ENCODE assay signal across 25 cellular contexts in the genomic region with DNA sequence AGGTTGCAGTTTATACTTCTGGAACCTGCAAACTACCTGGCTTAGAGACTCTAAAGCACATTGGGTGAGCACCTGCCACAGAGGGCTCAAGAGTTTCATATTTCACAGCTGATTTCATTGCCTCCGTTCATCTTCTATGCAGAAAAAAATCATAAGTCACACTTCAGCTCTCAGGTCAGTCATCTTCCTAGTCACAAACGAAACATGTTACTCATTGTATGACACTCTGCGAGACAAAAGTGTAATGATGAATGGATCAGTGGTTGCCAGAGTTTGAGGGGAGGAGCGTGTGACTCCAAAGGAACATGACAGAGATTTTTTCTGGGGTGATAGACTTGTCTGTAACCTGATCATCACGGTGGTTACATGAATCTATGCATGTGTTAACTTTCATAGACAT.
DNase-seq lines count a peak whose midpoint lies in the region; FAIRE-seq and TF ChIP-seq lines count a peak whose summit lies in the region.
"Had no signal": no experiment of that assay in that cellular context is flagged by ENCODE, and none has a peak within 500 bp of the region (broad histone marks: within the 10 kb centered on the region; RNA-seq: fewer than 3 reads in every experiment).

No MANE protein-coding gene starts in this region.

- H3K9me3 Mint-ChIP-seq in MCF 10A (ENCODE audit: unreplicated experiment), result no peaks in the 10 kb centered on the region
- peaks cover 0 to 3% (median 0%) of the 10 kb centered on the region in 5 donors for H3K9me3 Mint-ChIP-seq in CD8-positive, alpha-beta memory T cell
- H3K9me3 Mint-ChIP-seq: activated T-cell treated with anti-CD3 and anti-CD28 coated beads, Interleukin-2, amount 50 U/mL, for 24 hours had no signal

- no peak overlapping the region for H3K9ac ChIP-seq in mammary epithelial cell (ENCODE audit: insufficient read depth, low read length)
- H3K9ac ChIP-seq: BLaER1 treated with 17β-estradiol and CSF1 and Interleukin-3, amounts not matched to agents 10 nM and 100 nM had no signal

- H3K4me1 ChIP-seq in breast epithelium (no peaks in the 10 kb centered on the region), mammary epithelial cell (ENCODE audit: insufficient read depth, low read length) (peaks cover 18% of the 10 kb centered on the region), small intestine (ENCODE audit: control insufficient read depth in 2 of 2, insufficient read depth in 1 of 2, low read depth in 1 of 2, low read length in 1 of 2) (no peaks in the 10 kb centered on the region)
- no peaks in the 10 kb centered on the region for H3K4me1 ChIP-seq in CD8-positive, alpha-beta memory T cell (ENCODE audit: insufficient read depth, low read length)
- H3K4me1 ChIP-seq: BLaER1 treated with 17β-estradiol and CSF1 and Interleukin-3, amounts not matched to agents 10 nM and 100 nM; pancreas; right lobe of liver; testis had no signal

- no peak overlapping the region for H3K4me3 ChIP-seq in breast epithelium
- peak overlapping the region in 2 of 3 experiments; percentile 18 to 42 for H3K4me3 ChIP-seq in mammary epithelial cell (replicated peaks in 1 of 3; ENCODE audit: insufficient read depth in 1 of 3, low read depth in 2 of 3, low read length in 3 of 3)
- no peak overlapping the region for H3K4me3 ChIP-seq in CD8-positive, alpha-beta memory T cell (ENCODE audit: low read length)
- no peak overlapping the region for H3K4me3 ChIP-seq in small intestine (ENCODE audit: low read depth in 1 of 2, low read length in 2 of 2)
- H3K4me3 ChIP-seq: BLaER1 treated with 17β-estradiol and CSF1 and Interleukin-3, amounts not matched to agents 10 nM and 100 nM; pancreas; right lobe of liver; testis had no signal

- H3K4me1 Mint-ChIP-seq in MCF 10A (ENCODE audit: insufficient read depth, unreplicated experiment), result peaks cover 6% of the 10 kb centered on the region
- H3K4me1 Mint-ChIP-seq in CD8-positive, alpha-beta memory T cell, result no peaks in the 10 kb centered on the region
- H3K4me1 Mint-ChIP-seq: natural killer cell had no signal

- dilution Hi-C loops in mammary epithelial cell (cut with HindIII; ENCODE audit: low sequenced_read_pairs), result no loop called here

- TF ChIP-seq CTCF in MCF 10A (IDR thresholded peaks at IDR 0.05; ENCODE audit: unreplicated experiment) (no peak), breast epithelium (IDR thresholded peaks at IDR 0.05) (no peak), mammary epithelial cell (conservative IDR thresholded peaks at IDR 0.05 in 1 of 2, IDR thresholded peaks at IDR 0.05 in 1 of 2; ENCODE audit: extremely low read depth in 1 of 2, insufficient read depth in 1 of 2, low read depth in 1 of 2, low read length in 2 of 2) (no peak)

- in situ Hi-C loops in mammary epithelial cell (cut with MboI; ENCODE audit: low sequenced_read_pairs in 2 of 2), result no loop called here

- H3K27me3 Mint-ChIP-seq in MCF 10A (ENCODE audit: insufficient read depth, unreplicated experiment), result no peaks in the 10 kb centered on the region
- no peaks in the 10 kb centered on the region for H3K27me3 Mint-ChIP-seq in CD8-positive, alpha-beta memory T cell
- H3K27me3 Mint-ChIP-seq: activated T-cell treated with anti-CD3 and anti-CD28 coated beads, Interleukin-2, amount 50 U/mL, for 24 hours had no signal

- H3K27me3 ChIP-seq in breast epithelium (no peaks in the 10 kb centered on the region), mammary epithelial cell (ENCODE audit: insufficient read depth, low read length) (no peaks in the 10 kb centered on the region), small intestine (ENCODE audit: control insufficient read depth in 2 of 2, insufficient read depth in 2 of 2, low read length in 2 of 2) (no peaks in the 10 kb centered on the region)
- no peaks in the 10 kb centered on the region for H3K27me3 ChIP-seq in CD8-positive, alpha-beta memory T cell (ENCODE audit: insufficient read depth, low read length, poor library complexity, severe bottlenecking)
- H3K27me3 ChIP-seq: BLaER1 treated with 17β-estradiol and CSF1 and Interleukin-3, amounts not matched to agents 10 nM and 100 nM; dorsolateral prefrontal cortex; pancreas; right lobe of liver; testis had no signal

- peak overlapping the region; percentile 74 for H3K4me2 ChIP-seq in mammary epithelial cell (ENCODE audit: insufficient read depth, low read depth, low read length)
- H3K4me2 ChIP-seq: BLaER1 treated with 17β-estradiol and CSF1 and Interleukin-3, amounts not matched to agents 10 nM and 100 nM had no signal

- POLR2A ChIA-PET in MCF 10A (lab: Yijun Ruan, JAX), result interaction anchor here (1.1 to 1.9 kb wide), 3 partner anchors 15 to 27 kb away, joined by 3 to 6 read pairs (median 5); no protein-coding TSS in a partner anchor
- POLR2A ChIA-PET in CD8-positive, alpha-beta memory T cell (lab: Charles Lee), result no interaction called here

- no peaks in the 10 kb centered on the region for H4K20me1 ChIP-seq in mammary epithelial cell (ENCODE audit: insufficient read depth, low read length)
- H4K20me1 ChIP-seq: BLaER1 treated with 17β-estradiol and CSF1 and Interleukin-3, amounts not matched to agents 10 nM and 100 nM had no signal

- H3K36me3 ChIP-seq in breast epithelium (no peaks in the 10 kb centered on the region), mammary epithelial cell (ENCODE audit: insufficient read depth, low read length) (no peaks in the 10 kb centered on the region), small intestine (ENCODE audit: control insufficient read depth in 2 of 2, insufficient read depth in 2 of 2, low read length in 2 of 2) (no peaks in the 10 kb centered on the region)
- no peaks in the 10 kb centered on the region for H3K36me3 ChIP-seq in CD8-positive, alpha-beta memory T cell (ENCODE audit: insufficient read depth, low read length)
- H3K36me3 ChIP-seq: BLaER1 treated with 17β-estradiol and CSF1 and Interleukin-3, amounts not matched to agents 10 nM and 100 nM; pancreas; right lobe of liver had no signal

- peak overlapping the region; percentile 66 for H2AFZ ChIP-seq in mammary epithelial cell (ENCODE audit: low read depth, low read length)

- H3K79me2 ChIP-seq in mammary epithelial cell (ENCODE audit: insufficient read depth, low read length), result no peaks in the 10 kb centered on the region

- intact Hi-C loops in MCF 10A (cut with micrococcal nuclease), result no loop called here
- intact Hi-C loops in breast epithelium (cut with DNase I; ENCODE audit: low total_unique reads), result no loop called here
- intact Hi-C loops in mammary epithelial cell (cut with micrococcal nuclease), result loop anchor here (1.0 kb wide), 1 partner anchor 86 kb away; no protein-coding TSS in a partner anchor

- H3K27ac ChIP-seq in breast epithelium, result no peak overlapping the region
- H3K27ac ChIP-seq in mammary epithelial cell (ENCODE audit: insufficient read depth, low read depth, low read length), result peak overlapping the region; percentile 88
- H3K27ac ChIP-seq in CD8-positive, alpha-beta memory T cell (ENCODE audit: low read depth, low read length), result no peak overlapping the region
- no peak overlapping the region for H3K27ac ChIP-seq in small intestine (ENCODE audit: low read depth in 1 of 2, low read length in 1 of 2)
- H3K27ac ChIP-seq: BLaER1 treated with 17β-estradiol and CSF1 and Interleukin-3, amounts not matched to agents 10 nM and 100 nM; pancreas; right lobe of liver; RWPE1; testis had no signal

- H3K27ac Mint-ChIP-seq in MCF 10A (ENCODE audit: low read depth, unreplicated experiment), result no peak overlapping the region
- H3K27ac Mint-ChIP-seq in CD8-positive, alpha-beta memory T cell, result no peak overlapping the region
- H3K27ac Mint-ChIP-seq: activated CD8-positive, alpha-beta T cell treated with anti-CD3 and anti-CD28 coated beads, Interleukin-2, amount 10 ng/mL, durations not matched to agents 7 days and 5 days; activated T-cell treated with anti-CD3 and anti-CD28 coated beads, Interleukin-2, amount 50 U/mL, for 24 hours; natural killer cell had no signal

- no peak for FAIRE-seq in small intestine (lab: Jason Lieb, UNC)
- FAIRE-seq: GM12891, pancreas had no signal

- BruUV-seq in MCF 10A (replicated peaks; lab: Mats Ljungman, UMichigan), result no TSS peak
- BruUV-seq in mammary epithelial cell (replicated peaks; lab: Mats Ljungman, UMichigan), result no TSS peak

- TF ChIP-seq POLR2A in breast epithelium (IDR thresholded peaks at IDR 0.05), result no peak

- WGBS in mammary epithelial cell (ENCODE audit: low coverage, missing lambda C conversion rate), result 7% methylated on average over 5 of the region's 5 CpGs
- 37 to 42% (median 42%) methylated on average over 5 of the region's 5 CpGs for WGBS in small intestine, 3 donors

- CTCF ChIA-PET in MCF 10A (lab: Yijun Ruan, JAX) (interaction anchor here (0.6 kb wide), 1 partner anchor 9 kb away, joined by 3 read pairs; no protein-coding TSS in a partner anchor), mammary epithelial cell (lab: Charles Lee; ENCODE audit: low non-redundant PET) (no interaction called here)
- CTCF ChIA-PET in CD8-positive, alpha-beta memory T cell (lab: Charles Lee), result no interaction called here

- H3K9me3 ChIP-seq in breast epithelium, result no peaks in the 10 kb centered on the region
- H3K9me3 ChIP-seq in mammary epithelial cell (replicated peaks; ENCODE audit: insufficient read depth, low read length), result no peaks in the 10 kb centered on the region
- no peaks in the 10 kb centered on the region for H3K9me3 ChIP-seq in CD8-positive, alpha-beta memory T cell (ENCODE audit: low read length)
- H3K9me3 ChIP-seq in small intestine (ENCODE audit: control insufficient read depth, low read depth), result no peaks in the 10 kb centered on the region
- H3K9me3 ChIP-seq: BLaER1 treated with 17β-estradiol and CSF1 and Interleukin-3, amounts not matched to agents 10 nM and 100 nM; pancreas; right lobe of liver; testis had no signal

- H3K36me3 Mint-ChIP-seq in MCF 10A (ENCODE audit: insufficient read depth, unreplicated experiment), result no peaks in the 10 kb centered on the region
- no peaks in the 10 kb centered on the region for H3K36me3 Mint-ChIP-seq in CD8-positive, alpha-beta memory T cell
- H3K36me3 Mint-ChIP-seq: natural killer cell had no signal

- H3K4me3 Mint-ChIP-seq in MCF 10A (ENCODE audit: unreplicated experiment), result no peak overlapping the region
- H3K4me3 Mint-ChIP-seq in CD8-positive, alpha-beta memory T cell, result no peak overlapping the region
- H3K4me3 Mint-ChIP-seq: activated CD8-positive, alpha-beta T cell treated with anti-CD3 and anti-CD28 coated beads, Interleukin-2, amount 10 ng/mL, durations not matched to agents 7 days and 5 days; activated T-cell treated with anti-CD3 and anti-CD28 coated beads, Interleukin-2, amount 50 U/mL, for 24 hours; natural killer cell had no signal

- peak; percentile 37 for DNase-seq in MCF 10A (ENCODE audit: unreplicated experiment)
- DNase-seq in breast epithelium (ENCODE audit: low spot score in 2 of 2), result no peak
- DNase-seq in NCI-H2171 (lab: John Stamatoyannopoulos, UW), result peak; percentile 64
- DNase-seq in mammary epithelial cell, result peak; percentile 88
- peak; percentile 34 for DNase-seq in superior temporal gyrus (ENCODE audit: extremely low spot score)
- DNase-seq in CD8-positive, alpha-beta memory T cell, result no peak
- no peak for DNase-seq in ecto neural progenitor cell (ENCODE audit: low spot score)
- DNase-seq in small intestine, result no peak
- DNase-seq: activated CD8-positive, alpha-beta T cell treated with anti-CD3 and anti-CD28 coated beads, Interleukin-2, amount 10 ng/mL, durations not matched to agents 7 days and 5 days; activated naive CD4-positive, alpha-beta T cell treated with Interleukin-2 at 50 U/mL for 16 hours; activated T-cell treated with anti-CD3 and anti-CD28 coated beads, Interleukin-2, amount 50 U/mL, for 24 hours; amygdala; caudate nucleus; dorsolateral prefrontal cortex; GF-D8; H7; KG1; natural killer cell; pancreas; right lobe of liver; T1000; testis had no signal

Comparison
In these comparisons a context has a peak if more than half of its experiments do, and no peak if none do; other contexts are left out.
1. DNase-seq: peak in MCF 10A (single experiment), NCI-H2171 (single experiment), mammary epithelial cell (single experiment) and superior temporal gyrus (single experiment); none in breast epithelium (0 of 2), CD8-positive, alpha-beta memory T cell (0 of 5), ecto neural progenitor cell (single experiment) and small intestine (single experiment).
2. H3K4me3 ChIP-seq: peak in mammary epithelial cell (2 of 3); none in breast epithelium (0 of 3), CD8-positive, alpha-beta memory T cell (single experiment) and small intestine (0 of 2).